14 cellular contexts compared by ENCODE assay signal in genomic region chr21:36929622-36930021, GRCh38. TPM values are rescaled to one million over a fixed set of nuclear protein-coding genes. Genes with fewer than 3 reads are reported as not detected.
DNase-seq lines count a peak whose midpoint lies in the region; ATAC-seq, FAIRE-seq and TF ChIP-seq lines count a peak whose summit lies in the region.
"Had no signal": no experiment of that assay in that cellular context is flagged by ENCODE, and none has a peak within 500 bp of the region (broad histone marks: within the 10 kb centered on the region; RNA-seq: fewer than 3 reads in every experiment).

No MANE protein-coding gene starts in this region.

- H3K27ac Mint-ChIP-seq in CD4-positive, alpha-beta T cell: no peak overlapping the region
- H3K27ac Mint-ChIP-seq in natural killer cell: no peak overlapping the region
- no peak overlapping the region for H3K27ac Mint-ChIP-seq in stimulated activated naive CD8-positive, alpha-beta T cell treated with anti-CD3 and anti-CD28 coated beads, Interleukin-15, amount 100 ng/mL, for 72 hours
- H3K27ac Mint-ChIP-seq: activated CD8-positive, alpha-beta T cell treated with anti-CD3 and anti-CD28 coated beads for 36 hours; stimulated activated memory B cell treated with anti-CD40 and anti-IgM and Interleukin-4, amounts not matched to agents 10 μg/mL and 1 μg/mL and 100 μg/mL, for 72 hours had no signal

- no peak overlapping the region for H3K4ac ChIP-seq in mesendoderm (ENCODE audit: low read depth, low read length)

- H3K27ac ChIP-seq in MM.1S (ENCODE audit: low read length): no peak overlapping the region
- H3K27ac ChIP-seq in mesendoderm (ENCODE audit: low read depth, low read length): no peak overlapping the region
- no peak overlapping the region for H3K27ac ChIP-seq in CD4-positive, alpha-beta T cell (ENCODE audit: low read depth, low read length)
- H3K27ac ChIP-seq: SK-N-MC had no signal

- H3K18ac ChIP-seq in mesendoderm (ENCODE audit: low read length): no peak overlapping the region

- H2AFZ ChIP-seq in MM.1S (ENCODE audit: low read length): no peak overlapping the region

- H3K36me3 ChIP-seq in MM.1S (replicated peaks; ENCODE audit: insufficient read depth, low read length) (no peaks in the 10 kb centered on the region), mesendoderm (ENCODE audit: control insufficient read depth, insufficient read depth, low read length) (no peaks in the 10 kb centered on the region)

- no CpG with 5 or more reads among the region's 7 CpGs for WGBS in mesendoderm (ENCODE audit: extremely low coverage, insufficient coverage, low lambda C conversion rate)

- H3K27me3 ChIP-seq in MM.1S (replicated peaks; ENCODE audit: insufficient read depth, low read length) (no peaks in the 10 kb centered on the region), mesendoderm (ENCODE audit: insufficient read depth, low read length, poor library complexity) (no peaks in the 10 kb centered on the region)
- no peaks in the 10 kb centered on the region for H3K27me3 ChIP-seq in CD4-positive, alpha-beta T cell (ENCODE audit: control insufficient read depth, insufficient read depth, low read length)

- no peak overlapping the region for H3K4me3 Mint-ChIP-seq in CD4-positive, alpha-beta T cell
- no peak overlapping the region for H3K4me3 Mint-ChIP-seq in natural killer cell
- no peak overlapping the region for H3K4me3 Mint-ChIP-seq in stimulated activated naive CD8-positive, alpha-beta T cell treated with anti-CD3 and anti-CD28 coated beads, Interleukin-15, amount 100 ng/mL, for 72 hours
- H3K4me3 Mint-ChIP-seq: activated CD8-positive, alpha-beta T cell treated with anti-CD3 and anti-CD28 coated beads for 36 hours; stimulated activated memory B cell treated with anti-CD40 and anti-IgM and Interleukin-4, amounts not matched to agents 10 μg/mL and 1 μg/mL and 100 μg/mL, for 72 hours had no signal

- no peak for FAIRE-seq in D721Med (lab: Jason Lieb, UNC)

- no peak overlapping the region for H3K4me3 ChIP-seq in MM.1S (ENCODE audit: low read length)
- H3K4me3 ChIP-seq in mesendoderm (ENCODE audit: low read length): no peak overlapping the region
- H3K4me3 ChIP-seq: SK-N-MC had no signal

- no peaks in the 10 kb centered on the region for H3K9me2 ChIP-seq in MM.1S (replicated peaks; ENCODE audit: insufficient read depth, low read length)

- H4K5ac ChIP-seq in mesendoderm (ENCODE audit: low read length): no peak overlapping the region

- no peaks in the 10 kb centered on the region for H3F3A ChIP-seq in MM.1S (ENCODE audit: insufficient read depth, low read length)

- H3K36me3 Mint-ChIP-seq in CD4-positive, alpha-beta T cell (ENCODE audit: low read depth): peaks cover 34% of the 10 kb centered on the region
- peaks cover 7% of the 10 kb centered on the region for H3K36me3 Mint-ChIP-seq in natural killer cell

- no peaks in the 10 kb centered on the region for H4K20me1 ChIP-seq in MM.1S (ENCODE audit: insufficient read depth, low read length)

- no peak overlapping the region for H3K56ac ChIP-seq in mesendoderm (ENCODE audit: low read length)

- intact Hi-C loops in CD4-positive, alpha-beta T cell (cut with DNase I, micrococcal nuclease): loop anchor here (5.0 to 10.0 kb wide), 3 partner anchors 297 to 787 kb away; no protein-coding TSS in a partner anchor
- intact Hi-C loops in natural killer cell (cut with micrococcal nuclease): loop anchor here (5.0 to 10.0 kb wide), 2 partner anchors 175 to 507 kb away; no protein-coding TSS in a partner anchor

- H3K9me3 ChIP-seq in MM.1S (replicated peaks; ENCODE audit: insufficient read depth, low read length): no peaks in the 10 kb centered on the region
- H3K9me3 ChIP-seq in CD4-positive, alpha-beta T cell (ENCODE audit: control insufficient read depth, low read length): no peaks in the 10 kb centered on the region

- no peaks in the 10 kb centered on the region for H3K9me3 Mint-ChIP-seq in CD4-positive, alpha-beta T cell
- H3K9me3 Mint-ChIP-seq in natural killer cell: no peaks in the 10 kb centered on the region
- no peaks in the 10 kb centered on the region for H3K9me3 Mint-ChIP-seq in stimulated activated naive CD8-positive, alpha-beta T cell treated with anti-CD3 and anti-CD28 coated beads, Interleukin-15, amount 100 ng/mL, for 72 hours
- H3K9me3 Mint-ChIP-seq: activated CD8-positive, alpha-beta T cell treated with anti-CD3 and anti-CD28 coated beads for 36 hours; stimulated activated memory B cell treated with anti-CD40 and anti-IgM and Interleukin-4, amounts not matched to agents 10 μg/mL and 1 μg/mL and 100 μg/mL, for 72 hours had no signal

- no peaks in the 10 kb centered on the region for H3K79me1 ChIP-seq in mesendoderm (ENCODE audit: low read length)

- no peak for ATAC-seq in CD4-positive, alpha-beta T cell (ENCODE audit: poor library complexity)
- no peak for ATAC-seq in natural killer cell
- no peak for ATAC-seq in stimulated activated naive CD8-positive, alpha-beta T cell treated with anti-CD3 and anti-CD28 coated beads, Interleukin-15, amount 100 ng/mL, for 72 hours
- ATAC-seq: activated CD8-positive, alpha-beta T cell treated with anti-CD3 and anti-CD28 coated beads for 36 hours; stimulated activated memory B cell treated with anti-CD40 and anti-IgM and Interleukin-4, amounts not matched to agents 10 μg/mL and 1 μg/mL and 100 μg/mL, for 72 hours had no signal

- peak; percentile 19 for TF ChIP-seq CTCF in D721Med (IDR thresholded peaks at IDR 0.05; ENCODE audit: insufficient read depth, missing control alignments)
- TF ChIP-seq CTCF in MM.1S (IDR thresholded peaks at IDR 0.05; ENCODE audit: low read length): peak; percentile 32
- no peak for TF ChIP-seq CTCF in CD4-positive, alpha-beta T cell (IDR thresholded peaks at IDR 0.05)
- TF ChIP-seq CTCF in natural killer cell (IDR thresholded peaks at IDR 0.05): no peak

- H2BK5ac ChIP-seq in mesendoderm (ENCODE audit: low read length): no peak overlapping the region

- H3K4me1 Mint-ChIP-seq in CD4-positive, alpha-beta T cell (ENCODE audit: low read depth): no peaks in the 10 kb centered on the region
- no peaks in the 10 kb centered on the region for H3K4me1 Mint-ChIP-seq in natural killer cell
- H3K4me1 Mint-ChIP-seq in stimulated activated naive CD8-positive, alpha-beta T cell treated with anti-CD3 and anti-CD28 coated beads, Interleukin-15, amount 100 ng/mL, for 72 hours: no peaks in the 10 kb centered on the region
- H3K4me1 Mint-ChIP-seq: stimulated activated memory B cell treated with anti-CD40 and anti-IgM and Interleukin-4, amounts not matched to agents 10 μg/mL and 1 μg/mL and 100 μg/mL, for 72 hours had no signal

- no peaks in the 10 kb centered on the region for H3K27me3 Mint-ChIP-seq in CD4-positive, alpha-beta T cell
- H3K27me3 Mint-ChIP-seq in natural killer cell (ENCODE audit: low read depth in 2 of 2): no peaks in the 10 kb centered on the region
- no peaks in the 10 kb centered on the region for H3K27me3 Mint-ChIP-seq in stimulated activated naive CD8-positive, alpha-beta T cell treated with anti-CD3 and anti-CD28 coated beads, Interleukin-15, amount 100 ng/mL, for 72 hours
- H3K27me3 Mint-ChIP-seq: activated CD8-positive, alpha-beta T cell treated with anti-CD3 and anti-CD28 coated beads for 36 hours; stimulated activated memory B cell treated with anti-CD40 and anti-IgM and Interleukin-4, amounts not matched to agents 10 μg/mL and 1 μg/mL and 100 μg/mL, for 72 hours had no signal

- CTCF ChIA-PET in CD4-positive, alpha-beta T cell (lab: Charles Lee): interaction anchor here (1.0 kb wide), 1 partner anchor 19 kb away, joined by 3 read pairs; no protein-coding TSS in a partner anchor

- no peak overlapping the region for H2BK120ac ChIP-seq in mesendoderm (ENCODE audit: low read depth, low read length)

- DNase-seq in D721Med (ENCODE audit: insufficient read length, low spot score) (no peak), MM.1S (peak; percentile 48), cerebellum (ENCODE audit: low spot score) (peak; percentile 47), mesendoderm (peak; percentile 25), DMS153 treated with DMSO at 0.1 percent for 48 hours (lab: John Stamatoyannopoulos, UW; ENCODE audit: unreplicated experiment) (no peak), natural killer cell (no peak)
- DNase-seq in CD4-positive, alpha-beta T cell: no peak
- no peak for DNase-seq in stimulated activated naive CD8-positive, alpha-beta T cell treated with anti-CD3 and anti-CD28 coated beads, Interleukin-15, amount 100 ng/mL, for 72 hours
- DNase-seq: activated CD8-positive, alpha-beta T cell treated with anti-CD3 and anti-CD28 coated beads for 36 hours; DMS79; NCI-H187; stimulated activated CD4-positive, alpha-beta T cell treated with anti-CD3 and anti-CD28 coated beads, Interleukin-12 subunit alpha, Interleukin-12 subunit beta, amount 100 ng/mL, for 4 hours had no signal

- no peak overlapping the region for H2AK5ac ChIP-seq in mesendoderm (ENCODE audit: low read length)

- H3K4me1 ChIP-seq in MM.1S (ENCODE audit: low read length): peaks cover 12% of the 10 kb centered on the region
- H3K4me1 ChIP-seq in mesendoderm (ENCODE audit: control insufficient read depth, low read depth, low read length): no peaks in the 10 kb centered on the region

- H4K8ac ChIP-seq in mesendoderm (ENCODE audit: low read depth, low read length): no peak overlapping the region

- H3K4me2 ChIP-seq in MM.1S (ENCODE audit: low read depth, low read length) (peak overlapping the region; percentile 5; the same call in 1 of the 2 replicates), mesendoderm (ENCODE audit: low read length) (no peak overlapping the region)

- H3K9ac ChIP-seq in MM.1S (ENCODE audit: low read length) (no peak overlapping the region), mesendoderm (ENCODE audit: low read length) (no peak overlapping the region)

- H2BK15ac ChIP-seq in mesendoderm (replicated peaks; ENCODE audit: low read depth): no peak overlapping the region

- H3K79me2 ChIP-seq in MM.1S (ENCODE audit: low read length) (no peaks in the 10 kb centered on the region), mesendoderm (ENCODE audit: control insufficient read depth, insufficient read depth, low read length) (no peaks in the 10 kb centered on the region)

- POLR2A ChIA-PET in CD4-positive, alpha-beta T cell (lab: Charles Lee): no interaction called here

- H3K23ac ChIP-seq in mesendoderm (ENCODE audit: low read length): no peak overlapping the region

RNA-seq across cellular contexts. Expression of gene HLCS, which starts 36.8 kb away (rescaled TPM):
- total RNA-seq in cerebellum (21.2 TPM), natural killer cell (10 to 100 TPM; 28.4 to 36.0 (median 33.0) TPM)
- 4.7 TPM for polyA plus RNA-seq in mesendoderm (2013, experiment 1 of 2)
- polyA plus RNA-seq in mesendoderm (2013, experiment 2 of 2): 5.2 TPM
- total RNA-seq in CD4-positive, alpha-beta T cell: 10 to 100 TPM in 1 of 2 experiments, 1 to 10 TPM in 1; 8.1 to 10.0 TPM

Comparison
In these comparisons a context has a peak if more than half of its experiments do, and no peak if none do; other contexts are left out.
1. DNase-seq: peak in MM.1S (single experiment), cerebellum (single experiment) and mesendoderm (single experiment); none in D721Med (single experiment), CD4-positive, alpha-beta T cell (0 of 10), DMS153 treated with DMSO at 0.1 percent for 48 hours (single experiment), natural killer cell (single experiment) and stimulated activated naive CD8-positive, alpha-beta T cell treated with anti-CD3 and anti-CD28 coated beads, Interleukin-15, amount 100 ng/mL, for 72 hours (0 of 2).
2. CTCF ChIP-seq: peak in D721Med (single experiment) and MM.1S (single experiment); none in CD4-positive, alpha-beta T cell (single experiment) and natural killer cell (single experiment).